ENCODE assay signal across 1 cellular context in the genomic region with DNA sequence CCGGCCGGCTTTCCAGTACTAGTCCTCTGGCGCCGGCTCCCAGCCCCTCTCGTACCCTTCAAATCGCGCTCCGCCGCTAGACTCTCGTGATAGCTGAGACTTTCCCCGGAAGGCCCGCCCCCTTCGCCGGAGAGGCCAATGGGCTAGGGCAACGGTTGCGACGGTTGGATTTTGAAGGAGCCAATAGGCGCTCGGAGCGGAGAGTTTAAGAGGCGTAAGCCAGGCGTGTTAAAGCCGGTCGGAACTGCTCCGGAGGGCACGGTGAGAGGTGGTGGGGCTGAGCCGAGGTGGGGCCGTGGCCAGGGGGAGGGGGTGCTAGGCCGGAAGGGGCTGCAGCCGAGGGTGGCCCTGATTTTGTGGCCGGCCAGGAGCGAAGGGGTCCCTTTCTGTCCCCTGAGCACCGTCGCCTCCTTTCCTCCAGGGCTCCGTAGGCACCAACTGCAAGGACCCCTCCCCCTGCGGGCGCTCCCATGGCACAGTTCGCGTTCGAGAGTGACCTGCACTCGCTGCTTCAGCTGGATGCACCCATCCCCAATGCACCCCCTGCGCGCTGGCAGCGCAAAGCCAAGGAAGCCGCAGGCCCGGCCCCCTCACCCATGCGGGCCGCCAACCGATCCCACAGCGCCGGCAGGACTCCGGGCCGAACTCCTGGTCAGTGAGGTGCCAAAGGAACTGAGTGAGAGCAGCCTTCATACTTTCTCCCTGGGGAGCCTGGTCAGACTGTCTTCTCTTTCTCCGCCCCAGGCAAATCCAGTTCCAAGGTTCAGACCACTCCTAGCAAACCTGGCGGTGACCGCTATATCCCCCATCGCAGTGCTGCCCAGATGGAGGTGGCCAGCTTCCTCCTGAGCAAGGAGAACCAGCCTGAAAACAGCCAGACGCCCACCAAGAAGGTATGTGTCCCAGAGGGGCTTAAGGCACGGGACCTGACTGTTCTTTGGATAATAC.
TF ChIP-seq lines count a peak whose summit lies in the region.

TSS of gene CDC20 (plus strand) at position 236 of the 948 bp plus-strand sequence. CDS start at position 471, 235 bp downstream.

TF ChIP-seq in HepG2, 621 proteins besides CTCF, POLR2A, EP300 and RAD21 (continued from another document and continues in another):
- TF ChIP-seq ZNF317 (CRISPR knock-in tag; IDR thresholded peaks at IDR 0.05) (no peak), ZBED4 (CRISPR knock-in tag; IDR thresholded peaks at IDR 0.05; ENCODE audit: borderline replicate concordance) (no peak), ZBTB44 (CRISPR knock-in tag; IDR thresholded peaks at IDR 0.05) (no peak), ZNF460 (CRISPR knock-in tag; IDR thresholded peaks at IDR 0.05; ENCODE audit: borderline replicate concordance) (no peak), ZNF484 (CRISPR knock-in tag; IDR thresholded peaks at IDR 0.05; ENCODE audit: borderline replicate concordance, low read depth) (no peak), PAXIP1 (CRISPR knock-in tag; conservative IDR thresholded peaks at IDR 0.05) (no peak), TFDP1 (CRISPR knock-in tag; IDR thresholded peaks at IDR 0.05; ENCODE audit: borderline replicate concordance) (peak; percentile 98), ZHX1 (CRISPR knock-in tag; IDR thresholded peaks at IDR 0.05; ENCODE audit: low read depth) (0 out of 2 replicates have a peak, but pooled peaks have one; percentile 65), ZNF224 (CRISPR knock-in tag; IDR thresholded peaks at IDR 0.05) (no peak), CBX2 (IDR thresholded peaks at IDR 0.05; ENCODE audit: low read depth, low read length) (no peak), CBX2 (CRISPR knock-in tag; IDR thresholded peaks at IDR 0.05; ENCODE audit: low read depth) (no peak), KDM1A (CRISPR knock-in tag; IDR thresholded peaks at IDR 0.05) (no peak), THAP9 (CRISPR knock-in tag; IDR thresholded peaks at IDR 0.05; ENCODE audit: borderline replicate concordance) (no peak), PITX1 (CRISPR knock-in tag; IDR thresholded peaks at IDR 0.05) (no peak), TSC22D2 (CRISPR knock-in tag; IDR thresholded peaks at IDR 0.05; ENCODE audit: borderline replicate concordance) (no peak), ZNF432 (CRISPR knock-in tag; IDR thresholded peaks at IDR 0.05; ENCODE audit: borderline replicate concordance) (no peak), HOXA9 (CRISPR knock-in tag; IDR thresholded peaks at IDR 0.05; ENCODE audit: borderline replicate concordance) (peak; percentile 90; the same call in 1 of the 2 replicates), ATF1 (CRISPR knock-in tag; IDR thresholded peaks at IDR 0.05) (no peak), NBN (conservative IDR thresholded peaks at IDR 0.05) (no peak)
- TF ChIP-seq, protein P1, sequence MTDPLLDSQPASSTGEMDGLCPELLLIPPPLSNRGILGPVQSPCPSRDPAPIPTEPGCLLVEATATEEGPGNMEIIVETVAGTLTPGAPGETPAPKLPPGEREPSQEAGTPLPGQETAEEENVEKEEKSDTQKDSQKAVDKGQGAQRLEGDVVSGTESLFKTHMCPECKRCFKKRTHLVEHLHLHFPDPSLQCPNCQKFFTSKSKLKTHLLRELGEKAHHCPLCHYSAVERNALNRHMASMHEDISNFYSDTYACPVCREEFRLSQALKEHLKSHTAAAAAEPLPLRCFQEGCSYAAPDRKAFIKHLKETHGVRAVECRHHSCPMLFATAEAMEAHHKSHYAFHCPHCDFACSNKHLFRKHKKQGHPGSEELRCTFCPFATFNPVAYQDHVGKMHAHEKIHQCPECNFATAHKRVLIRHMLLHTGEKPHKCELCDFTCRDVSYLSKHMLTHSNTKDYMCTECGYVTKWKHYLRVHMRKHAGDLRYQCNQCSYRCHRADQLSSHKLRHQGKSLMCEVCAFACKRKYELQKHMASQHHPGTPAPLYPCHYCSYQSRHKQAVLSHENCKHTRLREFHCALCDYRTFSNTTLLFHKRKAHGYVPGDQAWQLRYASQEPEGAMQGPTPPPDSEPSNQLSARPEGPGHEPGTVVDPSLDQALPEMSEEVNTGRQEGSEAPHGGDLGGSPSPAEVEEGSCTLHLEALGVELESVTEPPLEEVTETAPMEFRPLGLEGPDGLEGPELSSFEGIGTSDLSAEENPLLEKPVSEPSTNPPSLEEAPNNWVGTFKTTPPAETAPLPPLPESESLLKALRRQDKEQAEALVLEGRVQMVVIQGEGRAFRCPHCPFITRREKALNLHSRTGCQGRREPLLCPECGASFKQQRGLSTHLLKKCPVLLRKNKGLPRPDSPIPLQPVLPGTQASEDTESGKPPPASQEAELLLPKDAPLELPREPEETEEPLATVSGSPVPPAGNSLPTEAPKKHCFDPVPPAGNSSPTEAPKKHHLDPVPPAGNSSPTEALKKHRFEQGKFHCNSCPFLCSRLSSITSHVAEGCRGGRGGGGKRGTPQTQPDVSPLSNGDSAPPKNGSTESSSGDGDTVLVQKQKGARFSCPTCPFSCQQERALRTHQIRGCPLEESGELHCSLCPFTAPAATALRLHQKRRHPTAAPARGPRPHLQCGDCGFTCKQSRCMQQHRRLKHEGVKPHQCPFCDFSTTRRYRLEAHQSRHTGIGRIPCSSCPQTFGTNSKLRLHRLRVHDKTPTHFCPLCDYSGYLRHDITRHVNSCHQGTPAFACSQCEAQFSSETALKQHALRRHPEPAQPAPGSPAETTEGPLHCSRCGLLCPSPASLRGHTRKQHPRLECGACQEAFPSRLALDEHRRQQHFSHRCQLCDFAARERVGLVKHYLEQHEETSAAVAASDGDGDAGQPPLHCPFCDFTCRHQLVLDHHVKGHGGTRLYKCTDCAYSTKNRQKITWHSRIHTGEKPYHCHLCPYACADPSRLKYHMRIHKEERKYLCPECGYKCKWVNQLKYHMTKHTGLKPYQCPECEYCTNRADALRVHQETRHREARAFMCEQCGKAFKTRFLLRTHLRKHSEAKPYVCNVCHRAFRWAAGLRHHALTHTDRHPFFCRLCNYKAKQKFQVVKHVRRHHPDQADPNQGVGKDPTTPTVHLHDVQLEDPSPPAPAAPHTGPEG (CRISPR knock-in tag; IDR thresholded peaks at IDR 0.05) = no peak
- TF ChIP-seq, protein P2, sequence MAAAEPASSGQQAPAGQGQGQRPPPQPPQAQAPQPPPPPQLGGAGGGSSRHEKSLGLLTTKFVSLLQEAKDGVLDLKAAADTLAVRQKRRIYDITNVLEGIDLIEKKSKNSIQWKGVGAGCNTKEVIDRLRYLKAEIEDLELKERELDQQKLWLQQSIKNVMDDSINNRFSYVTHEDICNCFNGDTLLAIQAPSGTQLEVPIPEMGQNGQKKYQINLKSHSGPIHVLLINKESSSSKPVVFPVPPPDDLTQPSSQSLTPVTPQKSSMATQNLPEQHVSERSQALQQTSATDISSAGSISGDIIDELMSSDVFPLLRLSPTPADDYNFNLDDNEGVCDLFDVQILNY (CRISPR knock-in tag; conservative IDR thresholded peaks at IDR 0.05) = peak; percentile 93
